ENCODE assay signal across 8 cellular contexts in the genomic region with DNA sequence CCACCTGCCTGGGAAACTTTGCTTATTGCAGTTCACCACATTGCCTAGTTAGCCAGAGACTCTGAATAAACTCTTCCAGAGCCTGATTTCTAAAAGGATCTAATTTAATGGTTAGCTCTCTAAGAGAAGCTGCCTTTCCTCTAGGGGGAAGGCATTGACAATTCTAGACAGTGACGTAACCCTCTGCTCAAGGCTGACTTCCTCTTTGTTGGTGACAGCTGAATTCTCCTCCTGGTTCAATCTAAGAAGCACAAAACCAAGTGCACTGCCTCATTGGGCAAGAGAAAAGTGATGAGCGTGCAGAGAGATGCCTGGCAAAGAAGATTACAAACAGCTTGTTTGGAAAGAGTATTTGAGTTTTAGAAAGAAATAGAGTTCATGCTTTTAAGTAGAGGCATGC.
A peak's percentile ranks its signal among the peaks of the same experiment; 100 is the strongest.
DNase-seq lines count a peak whose midpoint lies in the region; ATAC-seq and TF ChIP-seq lines count a peak whose summit lies in the region.

No MANE protein-coding gene starts in this region.

- no peak for TF ChIP-seq POLR2A in ovary (IDR thresholded peaks at IDR 0.05)

- ATAC-seq in GM18511 (IDR thresholded peaks at IDR 0.05; ENCODE audit: unreplicated experiment) (peak; percentile 88), GM23338 (peak; percentile 38), foreskin keratinocyte (peak; percentile 39)

- peaks cover 2% of the 10 kb centered on the region for H3K27me3 Mint-ChIP-seq in GM23338 (ENCODE audit: insufficient read depth, low read depth, poor library complexity)

- H3K9ac ChIP-seq in Loucy (ENCODE audit: low read depth, low read length, poor library complexity, severe bottlenecking) = no peak overlapping the region

- H3K79me2 ChIP-seq in GM23338 (replicated peaks; ENCODE audit: insufficient read depth) (peaks cover 100% of the 10 kb centered on the region), Loucy (ENCODE audit: insufficient read depth, low read length) (no peaks in the 10 kb centered on the region)

- H3K9me3 ChIP-seq in Loucy (ENCODE audit: insufficient read depth, low read depth, low read length) = no peaks in the 10 kb centered on the region
- no peaks in the 10 kb centered on the region for H3K9me3 ChIP-seq in ovary

- no peak overlapping the region for H3K4me3 Mint-ChIP-seq in GM23338

- H4K20me1 ChIP-seq in GM23338 (replicated peaks; ENCODE audit: insufficient read depth) = 0 out of 2 replicates have a peak, but pooled peaks cover 3% of the 10 kb centered on the region
- H4K20me1 ChIP-seq in Loucy (ENCODE audit: insufficient read depth, low read length, poor library complexity, severe bottlenecking) = no peaks in the 10 kb centered on the region

- WGBS in ovary, 3 donors = 82 to 91% (median 83%) methylated on average over 2 of the region's 2 CpGs

- H3K4me2 ChIP-seq in GM23338 (peak overlapping the region; percentile 15; the same call in 1 of the 2 replicates), Loucy (ENCODE audit: low read depth, low read length, poor library complexity, severe bottlenecking) (no peak overlapping the region)

- H2AFZ ChIP-seq in GM23338 (no peak overlapping the region), Loucy (ENCODE audit: low read length) (peak overlapping the region; percentile 69)

- peak overlapping the region; percentile 29; the same call in 1 of the 2 replicates for H3K27ac Mint-ChIP-seq in GM23338

- intact Hi-C loops in ovary (cut with DNase I) = no loop called here

- H3K4me1 Mint-ChIP-seq in GM23338 = peaks cover 44% of the 10 kb centered on the region

- H3K27ac ChIP-seq in GM23338 (ENCODE audit: low read depth) (peak overlapping the region; percentile 9; the same call in 1 of the 2 replicates), foreskin keratinocyte (no peak overlapping the region), ovary (no peak overlapping the region)

- H3K27me3 ChIP-seq in GM23338 (ENCODE audit: insufficient read depth) (no peaks in the 10 kb centered on the region), Loucy (ENCODE audit: insufficient read depth, low read length, poor library complexity, severe bottlenecking) (no peaks in the 10 kb centered on the region), foreskin keratinocyte (no peaks in the 10 kb centered on the region), H7 (ENCODE audit: control insufficient read depth, insufficient read depth, low read length) (no peaks in the 10 kb centered on the region), ovary (no peaks in the 10 kb centered on the region)

- TF ChIP-seq CTCF in GM23338 (conservative IDR thresholded peaks at IDR 0.05; ENCODE audit: low read depth in 2 of 2) = no peak
- no peak; the same call in 1 of the 2 replicates for TF ChIP-seq CTCF in Loucy (conservative IDR thresholded peaks at IDR 0.05; ENCODE audit: low read length)
- TF ChIP-seq CTCF in foreskin keratinocyte (conservative IDR thresholded peaks at IDR 0.05) = no peak
- no peak for TF ChIP-seq CTCF in ovary (IDR thresholded peaks at IDR 0.05)

- H3K9me2 ChIP-seq in GM23338 (ENCODE audit: insufficient read depth) (no peaks in the 10 kb centered on the region), Loucy (replicated peaks; ENCODE audit: low read depth, low read length) (no peaks in the 10 kb centered on the region)

- H3F3A ChIP-seq in GM23338 (replicated peaks; ENCODE audit: low read depth) = no peaks in the 10 kb centered on the region
- no peaks in the 10 kb centered on the region for H3F3A ChIP-seq in Loucy (ENCODE audit: low read depth)

- H3K36me3 ChIP-seq in GM23338 (ENCODE audit: insufficient read depth) (no peaks in the 10 kb centered on the region; the same call in 1 of the 2 replicates), Loucy (ENCODE audit: insufficient read depth, low read length) (no peaks in the 10 kb centered on the region), H7 (replicated peaks; ENCODE audit: control insufficient read depth, insufficient read depth, low read length) (peaks cover 5% of the 10 kb centered on the region), ovary (no peaks in the 10 kb centered on the region)

- DNase-seq in GM23338 (ENCODE audit: low spot score) = peak; percentile 43
- no peak for DNase-seq in foreskin keratinocyte
- no peak for DNase-seq in H7
- no peak for DNase-seq in NCI-H226
- no peak for DNase-seq in activated CD4-positive, alpha-beta T cell treated with anti-CD3 and anti-CD28 coated beads for 1 hour
- DNase-seq in ovary = no peak

- H3K4me1 ChIP-seq in GM23338 (ENCODE audit: insufficient read depth) (peaks cover 78% of the 10 kb centered on the region), Loucy (ENCODE audit: insufficient read depth, low read length, poor library complexity, severe bottlenecking) (peaks cover 9% of the 10 kb centered on the region), foreskin keratinocyte (no peaks in the 10 kb centered on the region), ovary (ENCODE audit: insufficient read depth) (no peaks in the 10 kb centered on the region)

- H3K4me3 ChIP-seq in GM23338 = no peak overlapping the region
- no peak overlapping the region for H3K4me3 ChIP-seq in Loucy (ENCODE audit: low read length, poor library complexity, severe bottlenecking)
- no peak overlapping the region for H3K4me3 ChIP-seq in H7 (ENCODE audit: insufficient read depth, low read depth, low read length)
- no peak overlapping the region for H3K4me3 ChIP-seq in ovary

- no peaks in the 10 kb centered on the region for H3K9me3 Mint-ChIP-seq in GM23338

- TF ChIP-seq EP300 in ovary (IDR thresholded peaks at IDR 0.05) = no peak

- peaks cover 17% of the 10 kb centered on the region for H3K36me3 Mint-ChIP-seq in GM23338 (ENCODE audit: low read depth)

TF ChIP-seq in GM23338, 12 proteins besides CTCF, POLR2A, EP300 and RAD21 (continues in another document):
- TF ChIP-seq NANOG (IDR thresholded peaks at IDR 0.05; ENCODE audit: borderline replicate concordance) (no peak), JUNB (IDR thresholded peaks at IDR 0.05; ENCODE audit: unreplicated experiment) (no peak), ZNF331 (CRISPR knock-in tag; IDR thresholded peaks at IDR 0.05; ENCODE audit: low read depth) (no peak), POLR2AphosphoS5 (IDR thresholded peaks at IDR 0.05; ENCODE audit: low read depth) (no peak), EZH2phosphoT487 (IDR thresholded peaks at IDR 0.05; ENCODE audit: unreplicated experiment) (no peak), ZNF114 (CRISPR knock-in tag; IDR thresholded peaks at IDR 0.05) (no peak)
- TF ChIP-seq, protein P1, sequence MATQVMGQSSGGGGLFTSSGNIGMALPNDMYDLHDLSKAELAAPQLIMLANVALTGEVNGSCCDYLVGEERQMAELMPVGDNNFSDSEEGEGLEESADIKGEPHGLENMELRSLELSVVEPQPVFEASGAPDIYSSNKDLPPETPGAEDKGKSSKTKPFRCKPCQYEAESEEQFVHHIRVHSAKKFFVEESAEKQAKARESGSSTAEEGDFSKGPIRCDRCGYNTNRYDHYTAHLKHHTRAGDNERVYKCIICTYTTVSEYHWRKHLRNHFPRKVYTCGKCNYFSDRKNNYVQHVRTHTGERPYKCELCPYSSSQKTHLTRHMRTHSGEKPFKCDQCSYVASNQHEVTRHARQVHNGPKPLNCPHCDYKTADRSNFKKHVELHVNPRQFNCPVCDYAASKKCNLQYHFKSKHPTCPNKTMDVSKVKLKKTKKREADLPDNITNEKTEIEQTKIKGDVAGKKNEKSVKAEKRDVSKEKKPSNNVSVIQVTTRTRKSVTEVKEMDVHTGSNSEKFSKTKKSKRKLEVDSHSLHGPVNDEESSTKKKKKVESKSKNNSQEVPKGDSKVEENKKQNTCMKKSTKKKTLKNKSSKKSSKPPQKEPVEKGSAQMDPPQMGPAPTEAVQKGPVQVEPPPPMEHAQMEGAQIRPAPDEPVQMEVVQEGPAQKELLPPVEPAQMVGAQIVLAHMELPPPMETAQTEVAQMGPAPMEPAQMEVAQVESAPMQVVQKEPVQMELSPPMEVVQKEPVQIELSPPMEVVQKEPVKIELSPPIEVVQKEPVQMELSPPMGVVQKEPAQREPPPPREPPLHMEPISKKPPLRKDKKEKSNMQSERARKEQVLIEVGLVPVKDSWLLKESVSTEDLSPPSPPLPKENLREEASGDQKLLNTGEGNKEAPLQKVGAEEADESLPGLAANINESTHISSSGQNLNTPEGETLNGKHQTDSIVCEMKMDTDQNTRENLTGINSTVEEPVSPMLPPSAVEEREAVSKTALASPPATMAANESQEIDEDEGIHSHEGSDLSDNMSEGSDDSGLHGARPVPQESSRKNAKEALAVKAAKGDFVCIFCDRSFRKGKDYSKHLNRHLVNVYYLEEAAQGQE (IDR thresholded peaks at IDR 0.05; ENCODE audit: unreplicated experiment) = no peak
- TF ChIP-seq, protein P2, sequence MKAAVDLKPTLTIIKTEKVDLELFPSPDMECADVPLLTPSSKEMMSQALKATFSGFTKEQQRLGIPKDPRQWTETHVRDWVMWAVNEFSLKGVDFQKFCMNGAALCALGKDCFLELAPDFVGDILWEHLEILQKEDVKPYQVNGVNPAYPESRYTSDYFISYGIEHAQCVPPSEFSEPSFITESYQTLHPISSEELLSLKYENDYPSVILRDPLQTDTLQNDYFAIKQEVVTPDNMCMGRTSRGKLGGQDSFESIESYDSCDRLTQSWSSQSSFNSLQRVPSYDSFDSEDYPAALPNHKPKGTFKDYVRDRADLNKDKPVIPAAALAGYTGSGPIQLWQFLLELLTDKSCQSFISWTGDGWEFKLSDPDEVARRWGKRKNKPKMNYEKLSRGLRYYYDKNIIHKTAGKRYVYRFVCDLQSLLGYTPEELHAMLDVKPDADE (IDR thresholded peaks at IDR 0.05) = no peak

Comparison
In these comparisons a context has a peak if more than half of its experiments do, and no peak if none do; other contexts are left out.
1. ATAC-seq: peak in every context shown above with its lines; median percentile 88 in GM18511; 39 in foreskin keratinocyte; 38 in GM23338.